In genomic region chr1:119971710-119972570, GRCh38 we compare ENCODE assay signal across 22 cellular contexts.
DNase-seq lines count a peak whose midpoint lies in the region; ATAC-seq and TF ChIP-seq lines count a peak whose summit lies in the region.
"Had no signal": no experiment of that assay in that cellular context is flagged by ENCODE, and none has a peak within 500 bp of the region (broad histone marks: within the 10 kb centered on the region; RNA-seq: fewer than 3 reads in every experiment).

No MANE protein-coding gene starts in this region.

- DNase-seq in activated CD4-positive, alpha-beta T cell treated with anti-CD3 and anti-CD28 coated beads, Interleukin-2, amount 10 ng/mL, durations not matched to agents 24 days and 14 days = peak; percentile 40
- no peak for DNase-seq in activated CD4-positive, alpha-beta T cell treated with anti-CD3 and anti-CD28 coated beads for 48 hours
- DNase-seq in T1000 (lab: John Stamatoyannopoulos, UW) = peak; percentile 1
- no peak for DNase-seq in Calu3
- DNase-seq in SW 1271 (lab: John Stamatoyannopoulos, UW) = no peak
- DNase-seq: DMS79 treated with DMSO at 0.1 percent for 48 hours, GDM1, H9, KBM-7, NCI-H1092, NCI-H2081 treated with DMSO at 0.1 percent for 48 hours, NCI-H748 treated with DMSO at 0.1 percent for 48 hours, OCI-M1, RPMI8226, SIG-M5, T-helper 1 cell had no signal

- peak overlapping the region; percentile 6 for H3K27ac ChIP-seq in subcutaneous abdominal adipose tissue (ENCODE audit: low read depth, low read length)
- H3K27ac ChIP-seq: 22Rv1 had no signal

- H3K4me3 Mint-ChIP-seq in activated CD4-positive, alpha-beta T cell treated with anti-CD3 and anti-CD28 coated beads, Interleukin-2, amount 10 ng/mL, durations not matched to agents 24 days and 14 days = no peak overlapping the region
- no peak overlapping the region for H3K4me3 Mint-ChIP-seq in Calu3 (ENCODE audit: low read depth, unreplicated experiment)
- H3K4me3 Mint-ChIP-seq: CD14-positive monocyte, H9 had no signal

- H3K4me3 ChIP-seq in Loucy (ENCODE audit: low read length, poor library complexity, severe bottlenecking) = no peak overlapping the region
- no peak overlapping the region for H3K4me3 ChIP-seq in subcutaneous abdominal adipose tissue (ENCODE audit: low read depth in 1 of 5, low read length in 5 of 5)

- intact Hi-C loops in activated CD4-positive, alpha-beta T cell treated with anti-CD3 and anti-CD28 coated beads, Interleukin-2, amount 10 ng/mL, durations not matched to agents 24 days and 14 days (cut with micrococcal nuclease) = no loop called here
- intact Hi-C loops in Calu3 (cut with micrococcal nuclease; ENCODE audit: unreplicated experiment) = no loop called here

- H3K27me3 ChIP-seq in Loucy (ENCODE audit: insufficient read depth, low read length, poor library complexity, severe bottlenecking) (no peaks in the 10 kb centered on the region), subcutaneous abdominal adipose tissue (ENCODE audit: control insufficient read depth in 5 of 5, insufficient read depth in 4 of 5, low read length in 5 of 5) (no peaks in the 10 kb centered on the region)

- H3K27me3 Mint-ChIP-seq in activated CD4-positive, alpha-beta T cell treated with anti-CD3 and anti-CD28 coated beads, Interleukin-2, amount 10 ng/mL, durations not matched to agents 24 days and 14 days = no peaks in the 10 kb centered on the region
- no peaks in the 10 kb centered on the region for H3K27me3 Mint-ChIP-seq in Calu3 (ENCODE audit: unreplicated experiment)

- H3K4me1 ChIP-seq in Loucy (ENCODE audit: insufficient read depth, low read length, poor library complexity, severe bottlenecking) = peaks cover 40% of the 10 kb centered on the region
- H3K4me1 ChIP-seq in subcutaneous abdominal adipose tissue (ENCODE audit: control insufficient read depth in 5 of 5, insufficient read depth in 5 of 5, low read length in 5 of 5) = peaks cover 0 to 20% (median 12%) of the 10 kb centered on the region in 5 donors

- CTCF ChIA-PET in Calu3 (lab: Charles Lee) = no interaction called here

- H3K9ac ChIP-seq in Loucy (ENCODE audit: low read depth, low read length, poor library complexity, severe bottlenecking) (peak overlapping the region; percentile 45), subcutaneous abdominal adipose tissue (ENCODE audit: low read length in 5 of 5) (no peak overlapping the region)

- TF ChIP-seq CTCF in Loucy (conservative IDR thresholded peaks at IDR 0.05; ENCODE audit: low read length) (no peak), Calu3 (IDR thresholded peaks at IDR 0.05; ENCODE audit: unreplicated experiment) (no peak)

- H3K36me3 ChIP-seq in Loucy (ENCODE audit: insufficient read depth, low read length) = peaks cover 54% of the 10 kb centered on the region; the same call in 1 of the 2 replicates
- H3K36me3 ChIP-seq in subcutaneous abdominal adipose tissue (ENCODE audit: control insufficient read depth in 5 of 5, insufficient read depth in 5 of 5, low read length in 5 of 5) = peaks cover 27 to 50% (median 34%) of the 10 kb centered on the region in 5 donors

- no peak overlapping the region for H2AFZ ChIP-seq in Loucy (ENCODE audit: low read length)

- H3K9me3 ChIP-seq in Loucy (ENCODE audit: insufficient read depth, low read depth, low read length) (no peaks in the 10 kb centered on the region), subcutaneous abdominal adipose tissue (ENCODE audit: control insufficient read depth in 5 of 5, low read length in 5 of 5) (no peaks in the 10 kb centered on the region)

- H3K4me1 Mint-ChIP-seq in activated CD4-positive, alpha-beta T cell treated with anti-CD3 and anti-CD28 coated beads, Interleukin-2, amount 10 ng/mL, durations not matched to agents 24 days and 14 days = peaks cover 18% of the 10 kb centered on the region
- peaks cover 9% of the 10 kb centered on the region for H3K4me1 Mint-ChIP-seq in Calu3 (ENCODE audit: low read depth, unreplicated experiment)
- H3K4me1 Mint-ChIP-seq: H9 had no signal

- H3K9me2 ChIP-seq in Loucy (replicated peaks; ENCODE audit: low read depth, low read length) = no peaks in the 10 kb centered on the region

- peaks cover 6% of the 10 kb centered on the region; the same call in 1 of the 2 replicates for H3K79me2 ChIP-seq in Loucy (ENCODE audit: insufficient read depth, low read length)

- no peaks in the 10 kb centered on the region for H3F3A ChIP-seq in Loucy (ENCODE audit: low read depth)

- no peak for ATAC-seq in HG02938 (IDR thresholded peaks at IDR 0.05; ENCODE audit: unreplicated experiment)
- ATAC-seq: SK-N-SH treated with all-trans-retinoic acid at 6 μM for 48 hours had no signal

- H3K36me3 Mint-ChIP-seq in activated CD4-positive, alpha-beta T cell treated with anti-CD3 and anti-CD28 coated beads, Interleukin-2, amount 10 ng/mL, durations not matched to agents 24 days and 14 days (ENCODE audit: low read depth) = peaks cover 40% of the 10 kb centered on the region
- H3K36me3 Mint-ChIP-seq in Calu3 (ENCODE audit: insufficient read depth, unreplicated experiment) = peaks cover 4% of the 10 kb centered on the region

- H3K27ac Mint-ChIP-seq in activated CD4-positive, alpha-beta T cell treated with anti-CD3 and anti-CD28 coated beads, Interleukin-2, amount 10 ng/mL, durations not matched to agents 24 days and 14 days = no peak overlapping the region
- no peak overlapping the region for H3K27ac Mint-ChIP-seq in Calu3 (ENCODE audit: unreplicated experiment)
- H3K27ac Mint-ChIP-seq: H9 had no signal

- peaks cover 3% of the 10 kb centered on the region for H3K9me3 Mint-ChIP-seq in activated CD4-positive, alpha-beta T cell treated with anti-CD3 and anti-CD28 coated beads, Interleukin-2, amount 10 ng/mL, durations not matched to agents 24 days and 14 days
- no peaks in the 10 kb centered on the region for H3K9me3 Mint-ChIP-seq in Calu3 (ENCODE audit: low read depth, unreplicated experiment)
- H3K9me3 Mint-ChIP-seq: H9 had no signal

- H3K4me2 ChIP-seq in Loucy (ENCODE audit: low read depth, low read length, poor library complexity, severe bottlenecking) = peak overlapping the region; percentile 34

- no peaks in the 10 kb centered on the region for H4K20me1 ChIP-seq in Loucy (ENCODE audit: insufficient read depth, low read length, poor library complexity, severe bottlenecking)

- BruUV-seq in Calu3 (replicated peaks; lab: Mats Ljungman, UMichigan) = no TSS peak

Comparison
In these comparisons a context has a peak if more than half of its experiments do, and no peak if none do; other contexts are left out.
1. DNase-seq: peak in activated CD4-positive, alpha-beta T cell treated with anti-CD3 and anti-CD28 coated beads, Interleukin-2, amount 10 ng/mL, durations not matched to agents 24 days and 14 days (single experiment) and T1000 (single experiment); none in activated CD4-positive, alpha-beta T cell treated with anti-CD3 and anti-CD28 coated beads for 48 hours (single experiment), Calu3 (single experiment) and SW 1271 (0 of 2).